8 cellular contexts compared by ENCODE assay signal in genomic region chr11:74749965-74750296, GRCh38. TPM values are rescaled to one million over a fixed set of nuclear protein-coding genes. Genes with fewer than 3 reads are reported as not detected.
DNase-seq lines count a peak whose midpoint lies in the region; ATAC-seq and TF ChIP-seq lines count a peak whose summit lies in the region.

No MANE protein-coding gene starts in this region.

- H3K27ac ChIP-seq in heart left ventricle = peak overlapping the region in 8 of 12 donors; percentile 88 to 98 (median 94)
- H3K27ac ChIP-seq in lung (ENCODE audit: low read depth in 1 of 2, low read length in 1 of 2) = peak overlapping the region in 1 of 2 donors; percentile 93
- peak overlapping the region; percentile 97 for H3K27ac ChIP-seq in upper lobe of right lung

- H3K9me3 ChIP-seq in heart left ventricle = no peaks in the 10 kb centered on the region
- H3K9me3 ChIP-seq in lung (ENCODE audit: control insufficient read depth in 2 of 2, insufficient read depth in 1 of 2, low read length in 1 of 2) = no peaks in the 10 kb centered on the region
- H3K9me3 ChIP-seq in upper lobe of right lung = no peaks in the 10 kb centered on the region

- H3K4me1 ChIP-seq in heart left ventricle (peaks cover 8 to 64% (median 36%) of the 10 kb centered on the region in 12 donors), lung (ENCODE audit: control insufficient read depth in 2 of 2, insufficient read depth in 2 of 2, low read length in 2 of 2) (peaks cover 13% of the 10 kb centered on the region in 2 donors), upper lobe of right lung (peaks cover 46% of the 10 kb centered on the region)

- in situ Hi-C loops in astrocyte of the spinal cord (cut with HindIII; ENCODE audit: low sequenced_read_pairs) = no loop called here

- H3K4me3 ChIP-seq in heart left ventricle (peak overlapping the region in 11 of 12 donors; percentile 63 to 97 (median 86)), astrocyte of the spinal cord (ENCODE audit: low read depth, low read length) (peak overlapping the region; percentile 77), lung (peak overlapping the region; percentile 80), upper lobe of right lung (peak overlapping the region; percentile 82)

- intact Hi-C loops in heart left ventricle (cut with DNase I) = loop anchor here in 1 of 10 donors (5.0 kb wide), 1 partner anchor 72 kb away; no protein-coding TSS in a partner anchor
- intact Hi-C loops in left cardiac atrium (cut with DNase I) = no loop called here
- intact Hi-C loops in upper lobe of right lung (cut with DNase I) = no loop called here

- no peak for TF ChIP-seq POLR2A in heart left ventricle (IDR thresholded peaks at IDR 0.05)

- WGBS in heart left ventricle, 4 donors = 7 to 24% (median 12%) methylated on average over 2 of the region's 2 CpGs
- 25% methylated on average over 2 of the region's 2 CpGs for WGBS in lung, 2 donors

- H3K36me3 ChIP-seq in heart left ventricle (no peaks in the 10 kb centered on the region), lung (ENCODE audit: control insufficient read depth in 2 of 2, insufficient read depth in 2 of 2, low read length in 2 of 2) (no peaks in the 10 kb centered on the region), upper lobe of right lung (no peaks in the 10 kb centered on the region)

- DNase-seq in heart left ventricle (no peak), left cardiac atrium (no peak), astrocyte of the spinal cord (ENCODE audit: low read depth, low spot score) (no peak), lung (ENCODE audit: low spot score) (no peak), upper lobe of right lung (no peak), dermis blood vessel endothelial cell (no peak), NCI-H1436 treated with DMSO at 0.1 percent for 48 hours (lab: John Stamatoyannopoulos, UW) (no peak)

- TF ChIP-seq CTCF in heart left ventricle (IDR thresholded peaks at IDR 0.05) (no peak), astrocyte of the spinal cord (IDR thresholded peaks at IDR 0.05; ENCODE audit: low read depth, low read length) (no peak), lung (IDR thresholded peaks at IDR 0.05; ENCODE audit: control extremely low read depth, extremely low read depth) (no peak), upper lobe of right lung (IDR thresholded peaks at IDR 0.05) (no peak)

- ATAC-seq in heart left ventricle (no peak), left cardiac atrium (no peak), lung (ENCODE audit: insufficient read depth, low FRiP score) (no peak), upper lobe of right lung (no peak), HG02870 (IDR thresholded peaks at IDR 0.05; ENCODE audit: unreplicated experiment) (no peak)

- H3K27me3 ChIP-seq in heart left ventricle (no peaks in the 10 kb centered on the region), lung (ENCODE audit: control insufficient read depth, insufficient read depth) (no peaks in the 10 kb centered on the region), upper lobe of right lung (no peaks in the 10 kb centered on the region)

RNA-seq across cellular contexts. Expression of gene RNF169, which starts 1.3 kb away (rescaled TPM):
- total RNA-seq in heart left ventricle = 10 to 100 TPM in 7 of 9 donors, 1 to 10 TPM in 2; 8.4 to 16.1 (median 10.7) TPM
- 1 to 10 TPM; 1.6 to 4.3 TPM for polyA plus RNA-seq in heart left ventricle
- 10 to 100 TPM; 10.3 to 11.6 TPM for total RNA-seq in left cardiac atrium
- total RNA-seq in lung = 10 to 100 TPM; 19.9 to 34.8 TPM
- polyA plus RNA-seq in lung = 1 to 10 TPM; 4.4 to 5.4 TPM
- 21.3 TPM for total RNA-seq in upper lobe of right lung
- 27.6 and 36.2 TPM in 2 replicates for total RNA-seq in dermis blood vessel endothelial cell

RNA-seq across cellular contexts. Expression of gene CHRDL2, which starts 18.7 kb away (rescaled TPM):
- 10 to 100 TPM in 1 of 9 donors, 1 to 10 TPM in 8; 1.5 to 13.4 (median 3.4) TPM for total RNA-seq in heart left ventricle
- 1 to 10 TPM; 1.5 to 4.4 TPM for polyA plus RNA-seq in heart left ventricle
- 10 to 100 TPM in 1 of 2 donors, 1 to 10 TPM in 1; 6.1 to 25.4 TPM for total RNA-seq in left cardiac atrium
- total RNA-seq in lung = 1 to 10 TPM; 1.7 to 5.9 TPM
- polyA plus RNA-seq in lung = 1 to 10 TPM; 4.4 to 5.3 TPM
- total RNA-seq in upper lobe of right lung = 1.6 TPM
- total RNA-seq in dermis blood vessel endothelial cell = 1.9 TPM in 1 of 2 replicates, not detected in the other
